Comparison of ENCODE assay signal across 13 cellular contexts in the genomic region with DNA sequence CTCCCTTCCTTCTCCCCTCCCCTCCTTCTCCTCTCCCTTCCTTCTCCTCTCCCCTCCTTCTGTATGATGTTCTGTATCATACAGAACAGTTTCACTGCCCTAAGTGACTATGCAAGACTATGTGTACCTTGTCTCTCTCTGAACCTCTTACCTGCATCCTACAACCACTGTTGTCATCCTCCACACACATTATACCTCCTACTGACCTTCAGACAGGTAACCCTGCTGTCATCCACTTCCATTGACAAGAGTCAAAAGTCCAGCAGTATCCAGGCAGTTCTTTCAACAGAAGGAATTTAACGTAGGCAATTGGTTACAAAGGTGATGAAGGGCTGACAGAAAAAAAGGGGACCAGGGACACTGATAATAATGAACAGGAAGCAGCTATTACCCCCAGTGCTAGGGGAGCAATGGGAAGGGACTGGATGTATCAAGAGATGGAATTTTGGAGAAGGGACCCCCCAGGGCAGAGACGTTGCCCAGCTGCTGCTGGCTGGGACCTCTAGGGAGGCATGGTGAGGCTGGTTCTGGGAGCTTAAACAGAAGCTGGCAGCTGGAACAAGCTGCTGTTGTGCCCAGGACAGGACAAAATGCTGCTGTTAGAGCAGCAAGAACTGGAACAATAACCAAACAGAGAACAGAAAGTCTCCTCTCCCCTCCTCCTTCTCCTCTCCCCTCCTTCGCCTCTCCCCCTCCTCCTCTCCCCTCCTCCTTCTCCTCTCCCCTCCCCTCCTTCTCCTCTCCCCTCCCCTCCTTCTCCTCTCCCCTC.
"Had no signal": no experiment of that assay in that cellular context is flagged by ENCODE, and none has a peak within 500 bp of the region (broad histone marks: within the 10 kb centered on the region; RNA-seq: fewer than 3 reads in every experiment).

No MANE protein-coding gene starts in this region.

- H3K4me3 ChIP-seq: breast epithelium, left ventricle myocardium inferior, skin epidermis, tibial nerve had no signal

- H3K27ac Mint-ChIP-seq: activated CD8-positive, alpha-beta T cell treated with anti-CD3 and anti-CD28 coated beads for 36 hours; activated naive CD8-positive, alpha-beta T cell treated with anti-CD3 and anti-CD28 coated beads, Interleukin-2, amount 10 ng/mL, durations not matched to agents 7 days and 5 days; nephron progenitor cell had no signal

- H3K36me3 Mint-ChIP-seq: activated naive CD8-positive, alpha-beta T cell treated with anti-CD3 and anti-CD28 coated beads, Interleukin-2, amount 10 ng/mL, durations not matched to agents 7 days and 5 days had no signal

- H3K27me3 ChIP-seq: breast epithelium, tibial nerve had no signal

- H3K36me3 ChIP-seq: breast epithelium, left ventricle myocardium inferior, tibial nerve had no signal

- H3K4me3 Mint-ChIP-seq: activated CD8-positive, alpha-beta T cell treated with anti-CD3 and anti-CD28 coated beads for 36 hours; activated naive CD8-positive, alpha-beta T cell treated with anti-CD3 and anti-CD28 coated beads, Interleukin-2, amount 10 ng/mL, durations not matched to agents 7 days and 5 days; nephron progenitor cell had no signal

- H3K9me3 ChIP-seq: breast epithelium, left ventricle myocardium inferior, tibial nerve had no signal

- H3K4me1 ChIP-seq: breast epithelium, left ventricle myocardium inferior, tibial nerve had no signal

- H3K27ac ChIP-seq: breast epithelium, left ventricle myocardium inferior, skin epidermis had no signal

- DNase-seq: activated CD8-positive, alpha-beta memory T cell treated with anti-CD3 and anti-CD28 coated beads, Interleukin-2, amount 50 U/mL, for 48 hours; activated CD8-positive, alpha-beta T cell treated with anti-CD3 and anti-CD28 coated beads for 36 hours; activated naive CD8-positive, alpha-beta T cell treated with anti-CD3 and anti-CD28 coated beads, Interleukin-2, amount 10 ng/mL, durations not matched to agents 7 days and 5 days; dermis blood vessel endothelial cell; kidney; left ventricle myocardium inferior; mesenchymal stem cell; nephron progenitor cell; retina had no signal

- ATAC-seq: activated CD8-positive, alpha-beta T cell treated with anti-CD3 and anti-CD28 coated beads for 36 hours; esophagus mucosa had no signal

- H3K9me3 Mint-ChIP-seq: activated CD8-positive, alpha-beta T cell treated with anti-CD3 and anti-CD28 coated beads for 36 hours; activated naive CD8-positive, alpha-beta T cell treated with anti-CD3 and anti-CD28 coated beads, Interleukin-2, amount 10 ng/mL, durations not matched to agents 7 days and 5 days had no signal
